Comparison of ENCODE assay signal across 8 cellular contexts in the genomic region with DNA sequence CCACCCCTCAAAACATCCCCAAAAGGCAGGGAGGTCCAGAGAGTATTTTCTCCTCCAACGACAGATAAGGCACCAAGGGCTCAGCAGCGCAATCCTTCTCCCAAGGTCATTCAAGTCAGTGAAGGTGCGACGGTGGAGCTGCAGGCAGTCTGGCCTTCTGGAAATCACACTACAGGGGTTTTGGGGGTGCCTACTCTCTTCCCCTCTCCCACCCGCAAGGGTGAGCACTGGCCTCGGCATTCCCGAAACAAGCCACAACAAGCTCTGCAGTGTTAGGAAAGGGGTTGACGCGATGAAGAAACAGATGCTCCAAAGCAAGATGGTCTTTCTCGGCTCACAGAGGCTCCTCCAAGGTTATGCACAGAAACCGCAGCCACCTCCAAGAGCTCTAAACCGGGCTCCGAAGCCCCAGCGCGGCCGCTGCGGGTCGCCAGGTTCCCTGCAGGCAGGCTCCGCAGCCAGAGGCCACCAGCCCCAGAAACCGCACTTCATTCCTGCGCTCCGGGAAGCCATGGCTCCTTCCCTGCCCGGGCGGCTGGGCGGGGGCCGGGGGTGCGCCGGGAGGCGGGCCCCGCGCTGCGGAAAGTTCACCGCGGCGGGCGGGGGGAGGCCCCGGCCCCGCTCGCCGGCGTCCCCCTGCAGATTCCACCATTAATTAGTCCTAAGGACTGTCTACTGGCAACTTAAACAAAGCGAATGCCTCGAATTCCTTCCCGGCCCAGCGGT. TPM values are rescaled to one million over a fixed set of nuclear protein-coding genes. Genes with fewer than 3 reads are reported as not detected.
DNase-seq lines count a peak whose midpoint lies in the region; ATAC-seq and TF ChIP-seq lines count a peak whose summit lies in the region.

No MANE protein-coding gene starts in this region.

- H3K4me3 Mint-ChIP-seq in activated naive CD8-positive, alpha-beta T cell treated with anti-CD3 and anti-CD28 coated beads, Interleukin-2, amount 10 ng/mL, durations not matched to agents 7 days and 5 days, result peak overlapping the region; percentile 98
- H3K4me3 Mint-ChIP-seq in osteocyte (ENCODE audit: unreplicated experiment), result peak overlapping the region; percentile 99

- intact Hi-C loops in Right ventricle myocardium superior (cut with DNase I), result no loop called here

- POLR2A ChIA-PET in activated naive CD8-positive, alpha-beta T cell treated with anti-CD3 and anti-CD28 coated beads, Interleukin-2, amount 10 ng/mL, durations not matched to agents 7 days and 5 days (lab: Charles Lee), result interaction anchor here (1.1 to 1.5 kb wide), 3 partner anchors 13 to 67 kb away, joined by 3 to 4 read pairs (median 3); no protein-coding TSS in a partner anchor

- no peaks in the 10 kb centered on the region for H3K36me3 ChIP-seq in RWPE2 (ENCODE audit: low read depth)

- H3K4me1 Mint-ChIP-seq in activated naive CD8-positive, alpha-beta T cell treated with anti-CD3 and anti-CD28 coated beads, Interleukin-2, amount 10 ng/mL, durations not matched to agents 7 days and 5 days, result peaks cover 21% of the 10 kb centered on the region
- H3K4me1 Mint-ChIP-seq in osteocyte (ENCODE audit: unreplicated experiment), result peaks cover 66% of the 10 kb centered on the region

- peak overlapping the region; percentile 25 for H3K27ac Mint-ChIP-seq in activated naive CD8-positive, alpha-beta T cell treated with anti-CD3 and anti-CD28 coated beads, Interleukin-2, amount 10 ng/mL, durations not matched to agents 7 days and 5 days
- H3K27ac Mint-ChIP-seq in osteocyte (ENCODE audit: unreplicated experiment), result peak overlapping the region; percentile 81

- peaks cover 4% of the 10 kb centered on the region for H3K27me3 Mint-ChIP-seq in activated naive CD8-positive, alpha-beta T cell treated with anti-CD3 and anti-CD28 coated beads, Interleukin-2, amount 10 ng/mL, durations not matched to agents 7 days and 5 days
- H3K27me3 Mint-ChIP-seq in osteocyte (ENCODE audit: unreplicated experiment), result no peaks in the 10 kb centered on the region

- peaks cover 44% of the 10 kb centered on the region for H3K4me1 ChIP-seq in RWPE2 (ENCODE audit: insufficient read depth, poor library complexity, severe bottlenecking)

- peaks cover 2% of the 10 kb centered on the region for H3K36me3 Mint-ChIP-seq in activated naive CD8-positive, alpha-beta T cell treated with anti-CD3 and anti-CD28 coated beads, Interleukin-2, amount 10 ng/mL, durations not matched to agents 7 days and 5 days
- H3K36me3 Mint-ChIP-seq in osteocyte (ENCODE audit: unreplicated experiment), result no peaks in the 10 kb centered on the region

- no peaks in the 10 kb centered on the region for H3K9me3 ChIP-seq in RWPE2 (ENCODE audit: severe bottlenecking)

- no peaks in the 10 kb centered on the region for H3K27me3 ChIP-seq in RWPE2 (ENCODE audit: insufficient read depth, poor library complexity, severe bottlenecking)

- no peaks in the 10 kb centered on the region for H3K9me3 Mint-ChIP-seq in activated naive CD8-positive, alpha-beta T cell treated with anti-CD3 and anti-CD28 coated beads, Interleukin-2, amount 10 ng/mL, durations not matched to agents 7 days and 5 days
- no peaks in the 10 kb centered on the region for H3K9me3 Mint-ChIP-seq in osteocyte (ENCODE audit: unreplicated experiment)

- ATAC-seq in GM21619 (IDR thresholded peaks at IDR 0.05; ENCODE audit: unreplicated experiment), result peak; percentile 15
- ATAC-seq in RWPE2 (ENCODE audit: low read depth), result peak; percentile 55
- ATAC-seq in activated naive CD8-positive, alpha-beta T cell treated with anti-CD3 and anti-CD28 coated beads, Interleukin-2, amount 10 ng/mL, durations not matched to agents 7 days and 5 days (ENCODE audit: low read depth), result peak; percentile 23
- peak; percentile 62 for ATAC-seq in Right ventricle myocardium superior (ENCODE audit: poor library complexity)
- ATAC-seq in HG03565 (IDR thresholded peaks at IDR 0.05; ENCODE audit: unreplicated experiment), result no peak
- ATAC-seq in HG03378 (IDR thresholded peaks at IDR 0.05; ENCODE audit: unreplicated experiment), result no peak

- TF ChIP-seq CTCF in AG09309 (IDR thresholded peaks at IDR 0.05; ENCODE audit: control insufficient read depth, insufficient read depth, low read depth, low read length, missing control alignments) (no peak), RWPE2 (IDR thresholded peaks at IDR 0.05; ENCODE audit: poor library complexity, severe bottlenecking) (no peak), osteocyte (IDR thresholded peaks at IDR 0.05) (no peak)

- peak overlapping the region; percentile 87 for H3K27ac ChIP-seq in RWPE2 (ENCODE audit: poor library complexity, severe bottlenecking)

- DNase-seq in AG09309 (ENCODE audit: low read depth) (no peak), RWPE2 (ENCODE audit: low spot score) (peak; percentile 69), Right ventricle myocardium superior (peak; percentile 63), osteocyte (ENCODE audit: extremely low spot score, unreplicated experiment) (peak; percentile 89)
- peak; percentile 66 for DNase-seq in activated naive CD8-positive, alpha-beta T cell treated with anti-CD3 and anti-CD28 coated beads, Interleukin-2, amount 10 ng/mL, durations not matched to agents 7 days and 5 days

- H3K4me3 ChIP-seq in AG09309 (ENCODE audit: control insufficient read depth, low read depth, low read length) (peak overlapping the region; percentile 93), RWPE2 (ENCODE audit: severe bottlenecking) (peak overlapping the region; percentile 85)

RNA-seq across cellular contexts. Expression of a gene that starts 1.1 kb away (rescaled TPM):
- total RNA-seq in activated naive CD8-positive, alpha-beta T cell treated with anti-CD3 and anti-CD28 coated beads, Interleukin-2, amount 10 ng/mL, durations not matched to agents 7 days and 5 days, result 10 to 100 TPM; 18.4 to 19.1 TPM
- total RNA-seq in Right ventricle myocardium superior (26.3 TPM), osteocyte (47.4 and 47.6 TPM in 2 replicates)

RNA-seq across cellular contexts. Expression of a gene that starts 49.8 kb away (rescaled TPM):
- not detected for total RNA-seq in activated naive CD8-positive, alpha-beta T cell treated with anti-CD3 and anti-CD28 coated beads, Interleukin-2, amount 10 ng/mL, durations not matched to agents 7 days and 5 days
- total RNA-seq in Right ventricle myocardium superior (not detected), osteocyte (1.2 and 1.6 TPM in 2 replicates)

Comparison
In these comparisons a context has a peak if more than half of its experiments do, and no peak if none do; other contexts are left out.
1. ATAC-seq: peak in GM21619 (single experiment), RWPE2 (single experiment), activated naive CD8-positive, alpha-beta T cell treated with anti-CD3 and anti-CD28 coated beads, Interleukin-2, amount 10 ng/mL, durations not matched to agents 7 days and 5 days (single experiment) and Right ventricle myocardium superior (single experiment); none in HG03565 (single experiment) and HG03378 (single experiment).